12 cellular contexts compared by ENCODE assay signal in the genomic region with DNA sequence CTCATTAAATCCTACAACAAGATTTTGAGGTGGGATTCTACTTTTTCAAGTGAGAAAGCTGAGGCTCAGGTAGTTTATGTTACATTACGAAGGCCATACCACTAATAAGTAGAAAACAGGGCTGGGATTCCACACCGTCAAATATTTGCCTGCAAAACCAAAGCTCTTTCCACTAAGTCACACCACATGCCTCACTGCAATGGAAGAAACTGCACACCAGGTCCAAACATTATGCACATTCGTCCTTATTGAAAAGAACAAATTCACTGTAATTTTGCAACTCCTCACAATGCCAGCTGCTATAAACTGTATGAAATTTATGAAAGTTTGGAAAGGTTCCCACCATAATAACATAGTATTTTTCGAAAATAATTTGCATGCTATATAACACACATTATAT.
DNase-seq lines count a peak whose midpoint lies in the region; ATAC-seq, FAIRE-seq and TF ChIP-seq lines count a peak whose summit lies in the region.
"Had no signal": no experiment of that assay in that cellular context is flagged by ENCODE, and none has a peak within 500 bp of the region (broad histone marks: within the 10 kb centered on the region; RNA-seq: fewer than 3 reads in every experiment).

No MANE protein-coding gene starts in this region.

- H3K79me2 ChIP-seq in GM23338 (replicated peaks; ENCODE audit: insufficient read depth) = no peaks in the 10 kb centered on the region
- no peaks in the 10 kb centered on the region for H3K79me2 ChIP-seq in astrocyte (ENCODE audit: insufficient read depth, low read length)

- peaks cover 53% of the 10 kb centered on the region for H3K4me1 ChIP-seq in GM23338 (ENCODE audit: insufficient read depth)
- peaks cover 31% of the 10 kb centered on the region for H3K4me1 ChIP-seq in astrocyte (ENCODE audit: insufficient read depth, low read length)
- H3K4me1 ChIP-seq in mesodermal cell (ENCODE audit: control insufficient read depth, insufficient read depth, low read length, poor library complexity, severe bottlenecking) = peaks cover 24% of the 10 kb centered on the region

- H4K20me1 ChIP-seq in GM23338 (replicated peaks; ENCODE audit: insufficient read depth) (no peaks in the 10 kb centered on the region), astrocyte (ENCODE audit: insufficient read depth, low read length) (no peaks in the 10 kb centered on the region)

- no peak overlapping the region for H3K9ac ChIP-seq in astrocyte (ENCODE audit: low read length)

- H3K27ac ChIP-seq in GM23338 (ENCODE audit: low read depth) (no peak overlapping the region), astrocyte (ENCODE audit: low read depth, low read length) (peak overlapping the region; percentile 64), mesodermal cell (ENCODE audit: low read depth, low read length, severe bottlenecking) (peak overlapping the region; percentile 68)

- FAIRE-seq in astrocyte (lab: Jason Lieb, UNC) (no peak), urothelium cell line (lab: Jason Lieb, UNC) (no peak)

- H3K27me3 Mint-ChIP-seq in GM23338 (ENCODE audit: insufficient read depth, low read depth, poor library complexity) (no peaks in the 10 kb centered on the region), astrocyte (ENCODE audit: low read depth, unreplicated experiment) (no peaks in the 10 kb centered on the region)
- H3K27me3 Mint-ChIP-seq in activated CD4-positive, alpha-beta memory T cell treated with anti-CD3 and anti-CD28 coated beads, Interleukin-2, amount 10 ng/mL, durations not matched to agents 7 days and 5 days = no peaks in the 10 kb centered on the region
- H3K27me3 Mint-ChIP-seq: activated CD4-positive, alpha-beta T cell treated with anti-CD3 and anti-CD28 coated beads for 36 hours had no signal

- TF ChIP-seq CTCF in GM23338 (conservative IDR thresholded peaks at IDR 0.05; ENCODE audit: low read depth in 2 of 2) (no peak), astrocyte (IDR thresholded peaks at IDR 0.05; ENCODE audit: insufficient read depth, low read depth, low read length) (no peak)

- DNase-seq in GM23338 (ENCODE audit: low spot score) (no peak), NCI-H1417 (lab: John Stamatoyannopoulos, UW) (peak in 2 of 3 experiments; percentile 60 to 85), astrocyte (ENCODE audit: low read depth) (no peak), NCI-H1048 (lab: John Stamatoyannopoulos, UW) (no peak), urothelium cell line (ENCODE audit: low spot score) (no peak)
- no peak for DNase-seq in activated CD4-positive, alpha-beta memory T cell treated with anti-CD3 and anti-CD28 coated beads, Interleukin-2, amount 10 ng/mL, durations not matched to agents 7 days and 5 days
- DNase-seq: activated CD4-positive, alpha-beta T cell treated with anti-CD3 and anti-CD28 coated beads for 36 hours; activated T-cell treated with anti-CD3 and anti-CD28 coated beads for 4 hours had no signal

- H3K4me3 Mint-ChIP-seq in GM23338 (no peak overlapping the region), astrocyte (ENCODE audit: unreplicated experiment) (no peak overlapping the region)
- H3K4me3 Mint-ChIP-seq in activated CD4-positive, alpha-beta memory T cell treated with anti-CD3 and anti-CD28 coated beads, Interleukin-2, amount 10 ng/mL, durations not matched to agents 7 days and 5 days = no peak overlapping the region
- H3K4me3 Mint-ChIP-seq: activated CD4-positive, alpha-beta T cell treated with anti-CD3 and anti-CD28 coated beads for 36 hours; CD14-positive monocyte had no signal

- H2AFZ ChIP-seq in GM23338 (no peak overlapping the region), astrocyte (ENCODE audit: low read depth, low read length) (no peak overlapping the region)

- H3K9me3 ChIP-seq in astrocyte (ENCODE audit: insufficient read depth, low read depth, low read length) (no peaks in the 10 kb centered on the region), mesodermal cell (ENCODE audit: control insufficient read depth, low read length) (no peaks in the 10 kb centered on the region)

- CTCF ChIA-PET in activated CD4-positive, alpha-beta memory T cell treated with anti-CD3 and anti-CD28 coated beads, Interleukin-2, amount 10 ng/mL, durations not matched to agents 7 days and 5 days (lab: Charles Lee) = no interaction called here

- H3K27me3 ChIP-seq in GM23338 (ENCODE audit: insufficient read depth) (no peaks in the 10 kb centered on the region), astrocyte (ENCODE audit: insufficient read depth, low read length) (no peaks in the 10 kb centered on the region)

- peak overlapping the region; percentile 92 for H3K27ac Mint-ChIP-seq in GM23338
- peak overlapping the region; percentile 47 for H3K27ac Mint-ChIP-seq in astrocyte (ENCODE audit: unreplicated experiment)
- H3K27ac Mint-ChIP-seq in activated CD4-positive, alpha-beta memory T cell treated with anti-CD3 and anti-CD28 coated beads, Interleukin-2, amount 10 ng/mL, durations not matched to agents 7 days and 5 days = no peak overlapping the region
- H3K27ac Mint-ChIP-seq: activated CD4-positive, alpha-beta T cell treated with anti-CD3 and anti-CD28 coated beads for 36 hours; activated naive CD4-positive, alpha-beta T cell treated with anti-CD3 and anti-CD28 coated beads, Interleukin-2, amount 50 U/mL, for 72 hours; CD14-positive monocyte had no signal

- peaks cover 3% of the 10 kb centered on the region; the same call in 1 of the 3 replicates for H3K9me3 Mint-ChIP-seq in GM23338
- no peaks in the 10 kb centered on the region for H3K9me3 Mint-ChIP-seq in astrocyte (ENCODE audit: unreplicated experiment)
- H3K9me3 Mint-ChIP-seq in activated CD4-positive, alpha-beta memory T cell treated with anti-CD3 and anti-CD28 coated beads, Interleukin-2, amount 10 ng/mL, durations not matched to agents 7 days and 5 days = no peaks in the 10 kb centered on the region

- H3K4me2 ChIP-seq in GM23338 (peak overlapping the region; percentile 40), astrocyte (ENCODE audit: low read length) (peak overlapping the region; percentile 66)

- H3K36me3 Mint-ChIP-seq in GM23338 (ENCODE audit: low read depth) = peaks cover 16% of the 10 kb centered on the region; the same call in 2 of the 3 replicates
- no peaks in the 10 kb centered on the region for H3K36me3 Mint-ChIP-seq in astrocyte (ENCODE audit: low read depth, unreplicated experiment)
- H3K36me3 Mint-ChIP-seq in activated CD4-positive, alpha-beta memory T cell treated with anti-CD3 and anti-CD28 coated beads, Interleukin-2, amount 10 ng/mL, durations not matched to agents 7 days and 5 days (ENCODE audit: low read depth) = no peaks in the 10 kb centered on the region
- H3K36me3 Mint-ChIP-seq: activated naive CD4-positive, alpha-beta T cell treated with anti-CD3 and anti-CD28 coated beads, Interleukin-2, amount 50 U/mL, for 72 hours; CD14-positive monocyte had no signal

- H3K4me1 Mint-ChIP-seq in GM23338 (peaks cover 56% of the 10 kb centered on the region), astrocyte (ENCODE audit: low read depth, unreplicated experiment) (peaks cover 37% of the 10 kb centered on the region)
- H3K4me1 Mint-ChIP-seq in activated CD4-positive, alpha-beta memory T cell treated with anti-CD3 and anti-CD28 coated beads, Interleukin-2, amount 10 ng/mL, durations not matched to agents 7 days and 5 days = no peaks in the 10 kb centered on the region
- H3K4me1 Mint-ChIP-seq: activated CD4-positive, alpha-beta T cell treated with anti-CD3 and anti-CD28 coated beads for 36 hours; CD14-positive monocyte had no signal

- WGBS in mesodermal cell (ENCODE audit: insufficient coverage in 2 of 2), 2 experiments = 60 to 94% methylated on average over 2 of the region's 4 CpGs

- H3F3A ChIP-seq in GM23338 (replicated peaks; ENCODE audit: low read depth) = no peaks in the 10 kb centered on the region

- H3K36me3 ChIP-seq in GM23338 (ENCODE audit: insufficient read depth) (no peaks in the 10 kb centered on the region), astrocyte (ENCODE audit: insufficient read depth, low read length) (no peaks in the 10 kb centered on the region), mesodermal cell (ENCODE audit: control insufficient read depth, insufficient read depth, low read length) (no peaks in the 10 kb centered on the region)

- POLR2A ChIA-PET in activated CD4-positive, alpha-beta memory T cell treated with anti-CD3 and anti-CD28 coated beads, Interleukin-2, amount 10 ng/mL, durations not matched to agents 7 days and 5 days (lab: Charles Lee) = no interaction called here

- H3K4me3 ChIP-seq in GM23338 = no peak overlapping the region
- H3K4me3 ChIP-seq in astrocyte (ENCODE audit: insufficient read depth, low read depth, low read length) = no peak overlapping the region
- H3K4me3 ChIP-seq in mesodermal cell (ENCODE audit: extremely low read depth, insufficient read depth, low read length, poor library complexity, severe bottlenecking) = no peak overlapping the region

- no peak for ATAC-seq in GM23338
- ATAC-seq in HG02938 (IDR thresholded peaks at IDR 0.05; ENCODE audit: unreplicated experiment) = no peak
- ATAC-seq: activated CD4-positive, alpha-beta T cell treated with anti-CD3 and anti-CD28 coated beads for 36 hours; activated naive CD4-positive, alpha-beta T cell treated with anti-CD3 and anti-CD28 coated beads, Interleukin-2, amount 50 U/mL, for 72 hours had no signal

- no peaks in the 10 kb centered on the region for H3K9me2 ChIP-seq in GM23338 (ENCODE audit: insufficient read depth)

TF ChIP-seq in GM23338, 12 proteins besides CTCF, POLR2A, EP300 and RAD21 (continues in another document):
- TF ChIP-seq CREB1 (CRISPR knock-in tag; IDR thresholded peaks at IDR 0.05; ENCODE audit: low read depth) (no peak), ZNF114 (CRISPR knock-in tag; IDR thresholded peaks at IDR 0.05) (no peak), JUNB (IDR thresholded peaks at IDR 0.05; ENCODE audit: unreplicated experiment) (no peak)

Comparison
In these comparisons a context has a peak if more than half of its experiments do, and no peak if none do; other contexts are left out.
1. DNase-seq: peak in NCI-H1417 (2 of 3); none in GM23338 (single experiment), astrocyte (single experiment), NCI-H1048 (single experiment), activated CD4-positive, alpha-beta memory T cell treated with anti-CD3 and anti-CD28 coated beads, Interleukin-2, amount 10 ng/mL, durations not matched to agents 7 days and 5 days (single experiment) and urothelium cell line (single experiment).